In the genomic region with DNA sequence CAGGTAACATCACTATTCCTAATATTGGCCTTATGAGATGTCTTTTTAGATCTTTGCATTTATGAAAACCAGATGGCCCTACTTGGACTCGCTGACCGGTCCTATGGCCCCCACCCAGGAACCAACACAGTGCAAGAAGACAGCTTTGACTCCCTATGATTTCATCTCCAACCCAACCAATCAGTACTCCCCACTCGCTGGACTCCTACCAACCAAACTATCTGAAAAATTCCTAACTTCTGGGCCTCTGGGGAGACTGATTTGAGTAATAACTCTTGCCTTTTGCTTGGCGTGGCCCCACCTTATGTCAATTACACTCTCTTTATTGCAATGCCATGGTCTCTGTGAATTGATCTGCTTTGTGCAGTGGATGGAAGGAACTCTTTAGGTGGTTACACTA, we compare ENCODE assay signal across 28 cellular contexts.
"Had no signal": no experiment of that assay in that cellular context is flagged by ENCODE, and none has a peak within 500 bp of the region (broad histone marks: within the 10 kb centered on the region; RNA-seq: fewer than 3 reads in every experiment).

No MANE protein-coding gene starts in this region.

- H3K36me3 ChIP-seq: brain microvascular endothelial cell, gastrocnemius medialis, WERI-Rb-1 had no signal

- H3K27ac ChIP-seq: brain microvascular endothelial cell, coronary artery, dorsolateral prefrontal cortex, foreskin keratinocyte, gastrocnemius medialis, WERI-Rb-1 had no signal

- H3K9me3 ChIP-seq: gastrocnemius medialis had no signal

- H3K27me3 ChIP-seq: brain microvascular endothelial cell, dorsolateral prefrontal cortex, foreskin keratinocyte, gastrocnemius medialis had no signal

- H3K4me1 ChIP-seq: foreskin keratinocyte, gastrocnemius medialis had no signal

- DNase-seq: activated B cell treated with CpG ODN at 0.5 μM for 24 hours; activated CD4-positive, alpha-beta T cell treated with anti-CD3 and anti-CD28 coated beads for 48 hours; activated CD4-positive, alpha-beta T cell treated with anti-CD3 and anti-CD28 coated beads, Interleukin-2, amount 50 U/mL, for 1 hour; activated CD4-positive, alpha-beta T cell treated with anti-CD3 and anti-CD28 coated beads, Interleukin-2, amount 50 U/mL, for 48 hours; activated CD8-positive, alpha-beta memory T cell treated with anti-CD3 and anti-CD28 coated beads for 24 hours; activated CD8-positive, alpha-beta T cell treated with anti-CD3 and anti-CD28 coated beads for 36 hours; activated effector memory CD4-positive, alpha-beta T cell treated with Interleukin-2 at 50 U/mL for 16 hours; activated gamma-delta T cell treated with Interleukin-2 at 50 U/mL for 16 hours; activated naive CD4-positive, alpha-beta T cell treated with anti-CD3 and anti-CD28 coated beads, Interleukin-2, amount 50 U/mL, for 16 hours; activated naive CD4-positive, alpha-beta T cell treated with Interleukin-2 at 50 U/mL for 16 hours; activated T-cell treated with anti-CD3 and anti-CD28 coated beads, Interleukin-2, amount 50 U/mL, for 4 hours; amniotic stem cell; anterior cingulate cortex; brain microvascular endothelial cell; dorsolateral prefrontal cortex; effector memory CD4-positive, alpha-beta T cell; endodermal cell; foreskin keratinocyte; gastrocnemius medialis; glutamatergic neuron; T-helper 1 cell; T-helper 17 cell; T1000; WERI-Rb-1 had no signal

- ATAC-seq: activated CD4-positive, CD25-positive, alpha-beta regulatory T cell treated with anti-CD3 and anti-CD28 coated beads, Interleukin-2, amount 50 U/mL, for 24 hours; activated CD8-positive, alpha-beta T cell treated with anti-CD3 and anti-CD28 coated beads for 36 hours; activated T-cell treated with anti-CD3 and anti-CD28 coated beads, Interleukin-2, amount 50 U/mL, for 4 hours; activated T-helper 17 cell treated with anti-CD3 and anti-CD28 coated beads, Interleukin-2, amount 50 U/mL, for 72 hours; esophagus mucosa; foreskin keratinocyte; gastrocnemius medialis; T-helper 17 cell had no signal

- H3K4me3 ChIP-seq: coronary artery, dorsolateral prefrontal cortex, gastrocnemius medialis had no signal
